14 cellular contexts compared by ENCODE assay signal in the genomic region with DNA sequence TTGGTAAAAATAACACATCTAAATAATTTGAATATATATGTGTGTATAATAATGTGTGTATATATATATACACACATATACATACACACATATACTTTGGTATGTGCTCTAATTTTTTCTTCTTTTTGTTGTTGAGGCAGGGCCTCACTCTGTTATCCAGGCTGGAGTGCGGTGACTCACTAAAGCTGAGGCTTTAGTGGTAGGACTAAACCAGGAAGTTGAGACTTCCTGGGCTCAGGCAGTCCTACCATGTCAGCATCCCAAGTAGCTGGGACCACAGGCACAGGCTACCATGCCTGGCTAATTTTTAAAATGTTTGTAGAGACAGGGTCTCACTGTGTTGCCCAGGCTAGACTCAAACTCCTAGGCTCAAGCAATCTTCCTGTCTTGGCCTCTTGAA. TPM values are rescaled to one million over a fixed set of nuclear protein-coding genes. Genes with fewer than 3 reads are reported as not detected.
DNase-seq lines count a peak whose midpoint lies in the region; ATAC-seq and TF ChIP-seq lines count a peak whose summit lies in the region.
"Had no signal": no experiment of that assay in that cellular context is flagged by ENCODE, and none has a peak within 500 bp of the region (broad histone marks: within the 10 kb centered on the region; RNA-seq: fewer than 3 reads in every experiment).

No MANE protein-coding gene starts in this region.

- no peak overlapping the region for H3K23ac ChIP-seq in trophoblast cell (ENCODE audit: low read length)

- peak; percentile 65 for ATAC-seq in esophagus mucosa

- TF ChIP-seq CTCF in Peyer's patch (IDR thresholded peaks at IDR 0.05) (no peak), nephron progenitor cell (IDR thresholded peaks at IDR 0.05) (no peak)

- no peak overlapping the region for H2AK5ac ChIP-seq in trophoblast cell (ENCODE audit: low read length)

- no peak overlapping the region for H2BK120ac ChIP-seq in trophoblast cell (ENCODE audit: insufficient read depth, low read length, poor library complexity)

- H4K20me1 ChIP-seq in GM23248 (ENCODE audit: insufficient read depth), result no peaks in the 10 kb centered on the region

- no peak overlapping the region for H3K27ac Mint-ChIP-seq in nephron progenitor cell
- H3K27ac Mint-ChIP-seq: activated T-helper 1 cell treated with anti-CD3 and anti-CD28 coated beads, Interleukin-12 subunit alpha, Interleukin-12 subunit beta, Interleukin-2, Interleukin-4 antibody, amounts not matched to agents 30 ng/mL and 10 ng/mL and 1 ng/mL, durations not matched to agents 14 hours and 24 hours and 36 hours had no signal

- peaks cover 19% of the 10 kb centered on the region for H3F3A ChIP-seq in GM23248 (ENCODE audit: insufficient read depth)

- H3K4me1 Mint-ChIP-seq in nephron progenitor cell, result peaks cover 17% of the 10 kb centered on the region

- no peak for TF ChIP-seq POLR2A in Peyer's patch (IDR thresholded peaks at IDR 0.05)

- H3K4me1 ChIP-seq in GM23248 (ENCODE audit: insufficient read depth) (peaks cover 27% of the 10 kb centered on the region), Peyer's patch (peaks cover 0 to 31% (median 0%) of the 10 kb centered on the region in 4 donors), trophoblast cell (ENCODE audit: control insufficient read depth in 1 of 2, insufficient read depth in 2 of 2, low read length in 2 of 2) (peaks cover 0 to 2% of the 10 kb centered on the region in 2 experiments)

- no peak overlapping the region for H2BK5ac ChIP-seq in trophoblast cell (ENCODE audit: low read depth, low read length, poor library complexity)

- peak; percentile 74 for DNase-seq in GM23248
- DNase-seq in Peyer's patch, result no peak
- peak in 1 of 2 donors; percentile 10 for DNase-seq in trophoblast cell
- no peak for DNase-seq in NOMO-1 treated with DMSO at 0.1 percent for 48 hours (lab: John Stamatoyannopoulos, UW; ENCODE audit: unreplicated experiment)
- no peak for DNase-seq in nephron progenitor cell
- DNase-seq in ureter (ENCODE audit: low spot score), result no peak
- DNase-seq in activated gamma-delta T cell (lab: John Stamatoyannopoulos, UW), result no peak
- DNase-seq: cerebellar nuclear complex, DMS79 treated with DMSO at 0.1 percent for 48 hours, heart left ventricle, right lobe of liver had no signal

- 78 to 91% methylated on average over 1 of the region's 1 CpG for WGBS in GM23248 (ENCODE audit: low coverage in 1 of 2, low lambda C conversion rate in 2 of 2, missing lambda C conversion rate in 2 of 2), 2 experiments
- WGBS in trophoblast cell (ENCODE audit: extremely low coverage, insufficient coverage, insufficient read length), result no CpG with 5 or more reads among the region's 1 CpG

- H3K4me3 ChIP-seq in GM23248 (no peak overlapping the region), Peyer's patch (no peak overlapping the region), trophoblast cell (ENCODE audit: low read depth, low read length) (no peak overlapping the region)
- H3K4me3 ChIP-seq: heart left ventricle, right lobe of liver, vagina had no signal

- H3K79me2 ChIP-seq in GM23248 (ENCODE audit: insufficient read depth) (no peaks in the 10 kb centered on the region), trophoblast cell (ENCODE audit: control insufficient read depth, insufficient read depth, low read length, poor library complexity) (no peaks in the 10 kb centered on the region)

- no peak overlapping the region for H3K18ac ChIP-seq in trophoblast cell (ENCODE audit: low read length)

- no peak overlapping the region for H3K9ac ChIP-seq in GM23248
- H3K9ac ChIP-seq in trophoblast cell (ENCODE audit: low read length), result no peak overlapping the region

- H3K4me3 Mint-ChIP-seq in nephron progenitor cell, result no peak overlapping the region
- H3K4me3 Mint-ChIP-seq: activated T-helper 1 cell treated with anti-CD3 and anti-CD28 coated beads, Interleukin-12 subunit alpha, Interleukin-12 subunit beta, Interleukin-2, Interleukin-4 antibody, amounts not matched to agents 30 ng/mL and 10 ng/mL and 1 ng/mL, durations not matched to agents 14 hours and 24 hours and 36 hours had no signal

- no peaks in the 10 kb centered on the region for H3K36me3 ChIP-seq in GM23248 (ENCODE audit: low read depth)
- H3K36me3 ChIP-seq in Peyer's patch, result no peaks in the 10 kb centered on the region
- H3K36me3 ChIP-seq in trophoblast cell (ENCODE audit: control insufficient read depth in 1 of 2, insufficient read depth in 2 of 2, low read length in 2 of 2), result no peaks in the 10 kb centered on the region
- H3K36me3 ChIP-seq: heart left ventricle, right lobe of liver, vagina had no signal

- H4K12ac ChIP-seq in trophoblast cell (ENCODE audit: low read depth, low read length), result no peak overlapping the region

- no peaks in the 10 kb centered on the region for H3K79me1 ChIP-seq in trophoblast cell (ENCODE audit: low read length)

- peaks cover 3% of the 10 kb centered on the region for H3K27me3 Mint-ChIP-seq in nephron progenitor cell (ENCODE audit: low read depth, poor library complexity)

- H3K9me2 ChIP-seq in GM23248 (ENCODE audit: insufficient read depth), result no peaks in the 10 kb centered on the region

- no peak overlapping the region for H3K4me2 ChIP-seq in GM23248 (ENCODE audit: unreplicated experiment)
- no peak overlapping the region for H3K4me2 ChIP-seq in trophoblast cell (ENCODE audit: low read length)

- H3K4ac ChIP-seq in trophoblast cell (ENCODE audit: low read depth, low read length), result no peak overlapping the region

- H3K36me3 Mint-ChIP-seq in nephron progenitor cell (ENCODE audit: low read depth), result no peaks in the 10 kb centered on the region

- peak overlapping the region; percentile 35 for H4K8ac ChIP-seq in trophoblast cell (ENCODE audit: low read depth, low read length)

- H3K9me3 ChIP-seq in GM23248 (ENCODE audit: low read depth), result no peaks in the 10 kb centered on the region
- H3K9me3 ChIP-seq in Peyer's patch, result no peaks in the 10 kb centered on the region
- H3K9me3 ChIP-seq in trophoblast cell (ENCODE audit: insufficient read depth, low read depth, low read length), result no peaks in the 10 kb centered on the region
- H3K9me3 ChIP-seq: heart left ventricle, right lobe of liver, vagina had no signal

- peak overlapping the region; percentile 76 for H2AFZ ChIP-seq in GM23248
- H2AFZ ChIP-seq in trophoblast cell (ENCODE audit: insufficient read depth, low read length, poor library complexity), result peak overlapping the region; percentile 63

- H3K27me3 ChIP-seq in GM23248 (replicated peaks; ENCODE audit: insufficient read depth) (no peaks in the 10 kb centered on the region), Peyer's patch (no peaks in the 10 kb centered on the region), trophoblast cell (ENCODE audit: insufficient read depth, low read length) (no peaks in the 10 kb centered on the region)
- H3K27me3 ChIP-seq: heart left ventricle, right lobe of liver, vagina had no signal

- no peak overlapping the region for H2BK12ac ChIP-seq in trophoblast cell (ENCODE audit: low read length)

- no peak overlapping the region for H4K91ac ChIP-seq in trophoblast cell (ENCODE audit: low read depth, low read length)

- in situ Hi-C loops in GM23248 (cut with MboI), result no loop called here

- no peaks in the 10 kb centered on the region for H3K9me3 Mint-ChIP-seq in nephron progenitor cell
- H3K9me3 Mint-ChIP-seq: activated T-helper 1 cell treated with anti-CD3 and anti-CD28 coated beads, Interleukin-12 subunit alpha, Interleukin-12 subunit beta, Interleukin-2, Interleukin-4 antibody, amounts not matched to agents 30 ng/mL and 10 ng/mL and 1 ng/mL, durations not matched to agents 14 hours and 24 hours and 36 hours had no signal

- H3K14ac ChIP-seq in trophoblast cell (ENCODE audit: low read length), result no peak overlapping the region

- H3K27ac ChIP-seq in GM23248 (no peak overlapping the region), Peyer's patch (peak overlapping the region in 3 of 4 donors; percentile 20 to 78 (median 46)), trophoblast cell (ENCODE audit: low read depth, low read length) (no peak overlapping the region)
- H3K27ac ChIP-seq: heart left ventricle, vagina had no signal

RNA-seq across cellular contexts. Expression of a gene that starts 46.7 kb away (rescaled TPM):
- not detected in 2 replicates for total RNA-seq in GM23248 (2014; rRNA removed; shearing (Covaris generic))
- polyA plus RNA-seq in GM23248 (2016; fragmentation: Nextera tagmentation; extraction: Ambion mirVana), result 0.23 TPM in 1 of 2 replicates, not detected in the other
- total RNA-seq in Peyer's patch (100 to 1,000 TPM in 3 of 4 donors, 1 to 10 TPM in 1; 5.0 to 198 (median 106) TPM), esophagus mucosa (34.9 TPM), ureter (80.8 TPM)
- polyA plus RNA-seq in trophoblast cell (2013), result 30.9 and 31.6 TPM in 2 replicates

Comparison
In these comparisons a context has a peak if more than half of its experiments do, and no peak if none do; other contexts are left out.
1. H3K27ac ChIP-seq: peak in Peyer's patch (3 of 4); none in GM23248 (single experiment) and trophoblast cell (single experiment).